ENCODE assay signal across 1 cellular context in the genomic region with DNA sequence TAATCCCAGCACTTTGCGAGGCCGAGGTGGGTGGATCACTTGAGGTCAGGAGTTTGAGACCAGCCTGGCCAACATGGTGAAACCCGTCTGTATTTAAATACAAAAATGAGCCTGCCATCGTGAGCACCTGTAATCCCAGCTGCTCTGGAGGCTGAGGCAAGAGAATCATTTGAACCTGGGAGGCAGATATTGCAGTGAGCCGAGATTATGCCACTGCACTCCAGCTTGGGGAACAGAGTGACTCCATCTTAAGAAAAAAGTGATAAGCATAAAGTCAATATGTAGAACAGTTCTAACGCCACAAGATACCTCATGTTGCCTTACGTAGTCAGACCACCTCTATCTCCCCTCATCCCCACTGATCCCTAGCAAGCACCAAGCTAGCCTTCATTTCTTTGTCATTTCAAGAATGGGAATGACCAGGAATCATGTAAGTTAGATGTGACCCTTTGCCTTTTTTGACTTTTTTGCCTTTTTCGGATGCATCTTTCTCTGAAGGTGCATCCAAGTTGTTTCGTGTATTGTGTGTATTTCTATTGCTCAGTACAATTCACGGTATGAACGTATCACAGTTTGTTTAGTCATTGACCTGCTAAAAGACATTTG.
TF ChIP-seq lines count a peak whose summit lies in the region.

No MANE protein-coding gene starts in this region.

TF ChIP-seq in GM23338, 12 proteins besides CTCF, POLR2A, EP300 and RAD21:
- TF ChIP-seq EZH2 (IDR thresholded peaks at IDR 0.05; ENCODE audit: low read depth, unreplicated experiment) (no peak), POLR2AphosphoS5 (IDR thresholded peaks at IDR 0.05; ENCODE audit: low read depth) (peak; percentile 41; the same call in 1 of the 2 replicates)
